12 cellular contexts compared by ENCODE assay signal in genomic region chr12:116443706-116444589, GRCh38.
DNase-seq lines count a peak whose midpoint lies in the region; ATAC-seq, FAIRE-seq and TF ChIP-seq lines count a peak whose summit lies in the region.
"Had no signal": no experiment of that assay in that cellular context is flagged by ENCODE, and none has a peak within 500 bp of the region (broad histone marks: within the 10 kb centered on the region; RNA-seq: fewer than 3 reads in every experiment).

No MANE protein-coding gene starts in this region.

- H3K27me3 ChIP-seq in mammary epithelial cell (ENCODE audit: insufficient read depth, low read length) = no peaks in the 10 kb centered on the region
- H3K27me3 ChIP-seq in keratinocyte (ENCODE audit: control insufficient read depth, extremely low read depth, insufficient read depth, low read length) = no peaks in the 10 kb centered on the region
- H3K27me3 ChIP-seq in uterus = no peaks in the 10 kb centered on the region
- no peaks in the 10 kb centered on the region for H3K27me3 ChIP-seq in aorta (ENCODE audit: control insufficient read depth in 1 of 2, insufficient read depth in 2 of 2, low read length in 1 of 2)
- H3K27me3 ChIP-seq: ascending aorta, sigmoid colon had no signal

- H4K20me1 ChIP-seq in mammary epithelial cell (ENCODE audit: insufficient read depth, low read length) (no peaks in the 10 kb centered on the region), keratinocyte (ENCODE audit: control insufficient read depth, extremely low read depth, insufficient read depth, low read length) (no peaks in the 10 kb centered on the region)

- TF ChIP-seq POLR2A in uterus (IDR thresholded peaks at IDR 0.05) = no peak

- H3K4me1 Mint-ChIP-seq in MCF 10A (ENCODE audit: insufficient read depth, unreplicated experiment) (no peaks in the 10 kb centered on the region), immature natural killer cell (no peaks in the 10 kb centered on the region)

- H3K27ac ChIP-seq in mammary epithelial cell (ENCODE audit: insufficient read depth, low read depth, low read length) = no peak overlapping the region
- peak overlapping the region; percentile 76 for H3K27ac ChIP-seq in SK-N-MC
- H3K27ac ChIP-seq in keratinocyte (ENCODE audit: control insufficient read depth, insufficient read depth, low read length) = peak overlapping the region; percentile 32
- peak overlapping the region; percentile 64 to 75 for H3K27ac ChIP-seq in uterus
- H3K27ac ChIP-seq in aorta (ENCODE audit: low read depth in 1 of 2, low read length in 2 of 2) = no peak overlapping the region
- H3K27ac ChIP-seq: ascending aorta, sigmoid colon had no signal

- H3K4me3 Mint-ChIP-seq in MCF 10A (ENCODE audit: unreplicated experiment) = no peak overlapping the region
- no peak overlapping the region for H3K4me3 Mint-ChIP-seq in immature natural killer cell

- H3K9me3 Mint-ChIP-seq in MCF 10A (ENCODE audit: unreplicated experiment) (no peaks in the 10 kb centered on the region), immature natural killer cell (no peaks in the 10 kb centered on the region)

- FAIRE-seq in keratinocyte (lab: Jason Lieb, UNC) = peak; percentile 75

- TF ChIP-seq CTCF in mammary epithelial cell (conservative IDR thresholded peaks at IDR 0.05 in 1 of 2, IDR thresholded peaks at IDR 0.05 in 1 of 2; ENCODE audit: extremely low read depth in 1 of 2, insufficient read depth in 1 of 2, low read depth in 1 of 2, low read length in 2 of 2) (no peak), MCF 10A (IDR thresholded peaks at IDR 0.05; ENCODE audit: unreplicated experiment) (no peak), keratinocyte (optimal IDR thresholded peaks at IDR 0.05 in 1 of 3, IDR thresholded peaks at IDR 0.05 in 1 of 3, conservative IDR thresholded peaks at IDR 0.05 in 1 of 3; ENCODE audit: extremely low read depth in 1 of 3, insufficient read depth in 2 of 3, low read length in 3 of 3) (no peak), uterus (IDR thresholded peaks at IDR 0.05) (no peak)

- H3K4me2 ChIP-seq in mammary epithelial cell (ENCODE audit: insufficient read depth, low read depth, low read length) (peak overlapping the region; percentile 36), keratinocyte (ENCODE audit: control insufficient read depth, extremely low read depth, insufficient read depth, low read depth, low read length) (peak overlapping the region; percentile 69)

- ATAC-seq in aorta (ENCODE audit: low FRiP score) = no peak

- H2AFZ ChIP-seq in mammary epithelial cell (ENCODE audit: low read depth, low read length) (peak overlapping the region; percentile 70), keratinocyte (ENCODE audit: control insufficient read depth, low read length) (peak overlapping the region; percentile 81)

- H3K27ac Mint-ChIP-seq in MCF 10A (ENCODE audit: low read depth, unreplicated experiment) (no peak overlapping the region), immature natural killer cell (no peak overlapping the region)

- H3K27me3 Mint-ChIP-seq in MCF 10A (ENCODE audit: insufficient read depth, unreplicated experiment) (peaks cover 11% of the 10 kb centered on the region), immature natural killer cell (ENCODE audit: low read depth in 3 of 3) (no peaks in the 10 kb centered on the region)

- 47% methylated on average over 16 of the region's 17 CpGs for WGBS in mammary epithelial cell (ENCODE audit: low coverage, missing lambda C conversion rate)
- WGBS in aorta, 2 donors = 88% methylated on average over 17 of the region's 17 CpGs

- no peaks in the 10 kb centered on the region for H3K36me3 Mint-ChIP-seq in MCF 10A (ENCODE audit: insufficient read depth, unreplicated experiment)
- no peaks in the 10 kb centered on the region for H3K36me3 Mint-ChIP-seq in immature natural killer cell

- peaks cover 10% of the 10 kb centered on the region for H3K4me1 ChIP-seq in mammary epithelial cell (ENCODE audit: insufficient read depth, low read length)
- peaks cover 10% of the 10 kb centered on the region for H3K4me1 ChIP-seq in keratinocyte (ENCODE audit: control insufficient read depth, extremely low read depth, insufficient read depth, low read length)
- no peaks in the 10 kb centered on the region for H3K4me1 ChIP-seq in uterus
- H3K4me1 ChIP-seq in aorta (ENCODE audit: control insufficient read depth in 1 of 2, insufficient read depth in 2 of 2, low read length in 2 of 2) = no peaks in the 10 kb centered on the region
- H3K4me1 ChIP-seq: ascending aorta, sigmoid colon had no signal

- no peaks in the 10 kb centered on the region for H3K9me1 ChIP-seq in keratinocyte (ENCODE audit: control insufficient read depth, extremely low read depth, insufficient read depth, low read length)

- H3K9ac ChIP-seq in mammary epithelial cell (ENCODE audit: insufficient read depth, low read length) = no peak overlapping the region
- H3K9ac ChIP-seq in SK-N-MC (ENCODE audit: insufficient read length) = no peak overlapping the region
- H3K9ac ChIP-seq in keratinocyte (ENCODE audit: control insufficient read depth, extremely low read depth, insufficient read depth, low read length) = peak overlapping the region; percentile 5

- no peaks in the 10 kb centered on the region for H3K36me3 ChIP-seq in mammary epithelial cell (ENCODE audit: insufficient read depth, low read length)
- H3K36me3 ChIP-seq in SK-N-MC (ENCODE audit: insufficient read depth, low read length) = no peaks in the 10 kb centered on the region
- no peaks in the 10 kb centered on the region for H3K36me3 ChIP-seq in keratinocyte (ENCODE audit: control insufficient read depth in 2 of 2, extremely low read depth in 1 of 2, insufficient read depth in 2 of 2, low read length in 2 of 2)
- no peaks in the 10 kb centered on the region for H3K36me3 ChIP-seq in uterus
- H3K36me3 ChIP-seq in aorta (ENCODE audit: control insufficient read depth in 1 of 2, insufficient read depth in 2 of 2, low read length in 1 of 2) = no peaks in the 10 kb centered on the region
- H3K36me3 ChIP-seq: ascending aorta, sigmoid colon had no signal

- BruUV-seq in mammary epithelial cell (replicated peaks; lab: Mats Ljungman, UMichigan) = no TSS peak
- no TSS peak for BruUV-seq in MCF 10A (replicated peaks; lab: Mats Ljungman, UMichigan)

- DNase-seq in mammary epithelial cell = peak; percentile 40
- no peak for DNase-seq in MCF 10A (ENCODE audit: unreplicated experiment)
- no peak for DNase-seq in SK-N-MC (ENCODE audit: low read depth, low spot score)
- no peak for DNase-seq in keratinocyte (ENCODE audit: low read depth, low spot score)
- DNase-seq in uterus = peak; percentile 44 to 55
- DNase-seq in cortex of kidney (lab: John Stamatoyannopoulos, UW) = no peak
- DNase-seq in aorta = no peak
- DNase-seq in immature natural killer cell = no peak
- DNase-seq: effector CD8-positive, alpha-beta T cell; kidney glomerular epithelial cell; sigmoid colon had no signal

- intact Hi-C loops in mammary epithelial cell (cut with micrococcal nuclease) = no loop called here
- intact Hi-C loops in MCF 10A (cut with micrococcal nuclease) = no loop called here
- intact Hi-C loops in uterus (cut with DNase I; ENCODE audit: low total_unique reads) = no loop called here
- intact Hi-C loops in aorta (cut with DNase I) = no loop called here

- H3K79me2 ChIP-seq in mammary epithelial cell (ENCODE audit: insufficient read depth, low read length) (no peaks in the 10 kb centered on the region), keratinocyte (ENCODE audit: control insufficient read depth, insufficient read depth, low read length) (no peaks in the 10 kb centered on the region)

- dilution Hi-C loops in mammary epithelial cell (cut with HindIII; ENCODE audit: low sequenced_read_pairs) (no loop called here), keratinocyte (cut with MboI; ENCODE audit: extremely low pct_ligation_motif_present, low sequenced_read_pairs) (no loop called here)

- no peaks in the 10 kb centered on the region for H3K9me3 ChIP-seq in mammary epithelial cell (replicated peaks; ENCODE audit: insufficient read depth, low read length)
- H3K9me3 ChIP-seq in SK-N-MC (ENCODE audit: low read depth, low read length) = no peaks in the 10 kb centered on the region
- no peaks in the 10 kb centered on the region for H3K9me3 ChIP-seq in keratinocyte (ENCODE audit: control insufficient read depth, low read depth, low read length)
- H3K9me3 ChIP-seq in uterus = no peaks in the 10 kb centered on the region
- no peaks in the 10 kb centered on the region for H3K9me3 ChIP-seq in aorta (ENCODE audit: control insufficient read depth, low read length)
- H3K9me3 ChIP-seq: ascending aorta, sigmoid colon had no signal

- in situ Hi-C loops in mammary epithelial cell (cut with MboI; ENCODE audit: low sequenced_read_pairs in 2 of 2) = no loop called here

- POLR2A ChIA-PET in MCF 10A (lab: Yijun Ruan, JAX) = no interaction called here

- CTCF ChIA-PET in mammary epithelial cell (lab: Charles Lee; ENCODE audit: low non-redundant PET) (no interaction called here), MCF 10A (lab: Yijun Ruan, JAX) (no interaction called here)

- no peak overlapping the region for H3K4me3 ChIP-seq in mammary epithelial cell (replicated peaks in 1 of 3; ENCODE audit: insufficient read depth in 1 of 3, low read depth in 2 of 3, low read length in 3 of 3)
- H3K4me3 ChIP-seq in SK-N-MC = peak overlapping the region; percentile 40
- H3K4me3 ChIP-seq in keratinocyte (ENCODE audit: control insufficient read depth in 2 of 3, extremely low read depth in 1 of 3, insufficient read depth in 2 of 3, low read depth in 1 of 3, low read length in 3 of 3) = peak overlapping the region in 2 of 3 experiments; percentile 22 to 32
- no peak overlapping the region for H3K4me3 ChIP-seq in uterus
- H3K4me3 ChIP-seq in aorta (ENCODE audit: low read length in 2 of 2) = no peak overlapping the region
- H3K4me3 ChIP-seq: ascending aorta, sigmoid colon had no signal

Comparison
In these comparisons a context has a peak if more than half of its experiments do, and no peak if none do; other contexts are left out.
1. DNase-seq: peak in mammary epithelial cell (single experiment) and uterus (2 of 2); none in MCF 10A (single experiment), SK-N-MC (single experiment), keratinocyte (single experiment), cortex of kidney (single experiment), aorta (0 of 2) and immature natural killer cell (0 of 3).
2. H3K27ac ChIP-seq: peak in SK-N-MC (single experiment), keratinocyte (single experiment) and uterus (2 of 2); none in mammary epithelial cell (single experiment) and aorta (0 of 2).
3. H3K4me3 ChIP-seq: peak in SK-N-MC (single experiment) and keratinocyte (2 of 3); none in mammary epithelial cell (0 of 3), uterus (0 of 2) and aorta (0 of 2).